12 cellular contexts compared by ENCODE assay signal in the genomic region with DNA sequence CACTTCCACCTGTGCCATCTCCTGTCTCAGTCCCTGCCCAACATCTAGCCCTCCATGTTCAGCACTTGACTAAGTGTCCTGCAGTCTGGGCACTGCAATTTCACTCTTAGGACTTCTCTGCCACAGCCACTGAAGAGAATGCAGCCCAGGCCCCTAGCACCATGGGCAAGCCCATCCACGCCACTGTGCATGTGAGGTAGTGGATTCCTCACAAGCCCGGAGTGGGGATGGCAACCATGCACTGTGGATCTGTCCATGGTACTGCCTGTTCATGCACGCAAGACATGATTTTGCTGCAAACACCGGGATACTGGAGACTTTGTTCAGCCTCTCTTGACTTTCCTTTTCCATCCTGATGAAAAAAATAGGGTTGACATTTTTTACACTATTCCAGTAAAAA. TPM values are rescaled to one million over a fixed set of nuclear protein-coding genes. Genes with fewer than 3 reads are reported as not detected.
DNase-seq lines count a peak whose midpoint lies in the region; ATAC-seq, FAIRE-seq and TF ChIP-seq lines count a peak whose summit lies in the region.
"Had no signal": no experiment of that assay in that cellular context is flagged by ENCODE, and none has a peak within 500 bp of the region (broad histone marks: within the 10 kb centered on the region; RNA-seq: fewer than 3 reads in every experiment).

No MANE protein-coding gene starts in this region.

- no peaks in the 10 kb centered on the region for H3K23me2 ChIP-seq in H1 (ENCODE audit: low read depth, low read length)

- H3K27ac ChIP-seq in PC-3 (ENCODE audit: low read length) = no peak overlapping the region
- no peak overlapping the region for H3K27ac ChIP-seq in H1 (ENCODE audit: low read depth, low read length)
- H3K27ac ChIP-seq: tibial artery had no signal

- DNase-seq in GM04504 (ENCODE audit: low read depth) = peak; percentile 13
- peak; percentile 26 for DNase-seq in PC-3
- no peak for DNase-seq in H1 (ENCODE audit: low read depth in 1 of 2, low spot score in 2 of 2)
- DNase-seq in nephron progenitor cell = peak; percentile 75
- no peak for DNase-seq in NCI-H345 treated with DMSO at 0.1 percent for 48 hours (lab: John Stamatoyannopoulos, UW; ENCODE audit: unreplicated experiment)
- no peak for DNase-seq in NCI-H2081 treated with DMSO at 0.1 percent for 48 hours (lab: John Stamatoyannopoulos, UW)
- DNase-seq: activated CD4-positive, alpha-beta T cell treated with anti-CD3 and anti-CD28 coated beads for 4 hours; stimulated activated CD4-positive, alpha-beta T cell treated with anti-CD3 and anti-CD28 coated beads, Interleukin-15, amount 100 ng/mL, for 24 hours; tibial artery had no signal

- H2AFZ ChIP-seq in PC-3 (ENCODE audit: low read length) (no peak overlapping the region), H1 (ENCODE audit: low read length) (no peak overlapping the region)

- no peaks in the 10 kb centered on the region for H3K9me3 ChIP-seq in PC-3 (ENCODE audit: low read length)
- H3K9me3 ChIP-seq in H1 (ENCODE audit: insufficient read depth in 2 of 2, low read depth in 1 of 2, low read length in 1 of 2) = no peaks in the 10 kb centered on the region
- H3K9me3 ChIP-seq: tibial artery had no signal

- no peak overlapping the region for H2BK5ac ChIP-seq in H1 (ENCODE audit: low read depth, low read length)

- no peak for TF ChIP-seq CTCF in PC-3 (conservative IDR thresholded peaks at IDR 0.05; ENCODE audit: low read depth, low read length)
- TF ChIP-seq CTCF in H1 (IDR thresholded peaks at IDR 0.05; ENCODE audit: control extremely low read depth in 1 of 3, insufficient read depth in 1 of 3, low read depth in 1 of 3, low read length in 3 of 3) = no peak
- no peak for TF ChIP-seq CTCF in nephron progenitor cell (IDR thresholded peaks at IDR 0.05)

- no peak for TF ChIP-seq POLR2A in H1 (IDR thresholded peaks at IDR 0.05; ENCODE audit: control extremely low read depth in 1 of 2, low read depth in 2 of 2, low read length in 2 of 2)

- no peak overlapping the region for H2BK120ac ChIP-seq in H1 (replicated peaks; ENCODE audit: low read depth, low read length)

- H3K27me3 ChIP-seq in PC-3 (ENCODE audit: low read length) (peaks cover 60% of the 10 kb centered on the region), H1 (replicated peaks in 1 of 4; ENCODE audit: control insufficient read depth in 3 of 4, extremely low read depth in 1 of 4, insufficient read depth in 3 of 4, low read length in 3 of 4) (no peaks in the 10 kb centered on the region)
- H3K27me3 ChIP-seq: tibial artery had no signal

- no peak overlapping the region for H2AK5ac ChIP-seq in H1 (ENCODE audit: low read depth, low read length)

- TF ChIP-seq EP300 in H1 (IDR thresholded peaks at IDR 0.05; ENCODE audit: borderline replicate concordance in 1 of 2, low read depth in 2 of 2, low read length in 2 of 2) = no peak

- no peaks in the 10 kb centered on the region for H3K4me1 ChIP-seq in PC-3 (ENCODE audit: insufficient read depth, low read length)
- peaks cover 0 to 3% (median 0%) of the 10 kb centered on the region in 4 experiments; a peak in 3 of 7 replicates for H3K4me1 ChIP-seq in H1 (replicated peaks in 1 of 4; ENCODE audit: control insufficient read depth in 3 of 4, insufficient read depth in 4 of 4, low read length in 3 of 4)
- H3K4me1 ChIP-seq: tibial artery had no signal

- H3K36me3 ChIP-seq in PC-3 (ENCODE audit: low read depth, low read length) (no peaks in the 10 kb centered on the region), H1 (ENCODE audit: control insufficient read depth in 2 of 4, insufficient read depth in 4 of 4, low read length in 3 of 4) (no peaks in the 10 kb centered on the region)
- H3K36me3 ChIP-seq: tibial artery had no signal

- H3K4me3 ChIP-seq in PC-3 (ENCODE audit: low read length) (no peak overlapping the region), H1 (ENCODE audit: extremely low read depth in 1 of 4, insufficient read depth in 2 of 4, low read depth in 3 of 4, low read length in 4 of 4) (no peak overlapping the region)
- H3K4me3 ChIP-seq: tibial artery had no signal

- BruUV-seq in PC-3 (replicated peaks; lab: Mats Ljungman, UMichigan) = no TSS peak

- no peak overlapping the region for H4K5ac ChIP-seq in H1 (ENCODE audit: insufficient read length, low read depth, low read length)

- no peaks in the 10 kb centered on the region for H3K9me2 ChIP-seq in PC-3 (replicated peaks; ENCODE audit: low read length)

- no peak overlapping the region for H2BK15ac ChIP-seq in H1 (ENCODE audit: low read length)

- H3K14ac ChIP-seq in H1 (ENCODE audit: insufficient read length) = no peak overlapping the region

- H3K56ac ChIP-seq in H1 (replicated peaks; ENCODE audit: insufficient read length, low read depth, low read length) = no peak overlapping the region

- peak; percentile 52 for FAIRE-seq in H1 (lab: Jason Lieb, UNC)

- no peak overlapping the region for H3K4ac ChIP-seq in H1 (replicated peaks; ENCODE audit: insufficient read length, low read depth, low read length)

- CTCF ChIA-PET in PC-3 (lab: Charles Lee) (no interaction called here), H1 (lab: Charles Lee; ENCODE audit: partially characterized antibody) (interaction anchor here (0.6 to 2.0 kb wide), 2 partner anchors 9 to 608 kb away, joined by 3 to 5 read pairs; no protein-coding TSS in a partner anchor)

- intact Hi-C loops in PC-3 (cut with micrococcal nuclease) = no loop called here

- H3F3A ChIP-seq in PC-3 (ENCODE audit: low read length, unreplicated experiment) = no peaks in the 10 kb centered on the region

- H3K9me3 Mint-ChIP-seq in nephron progenitor cell = no peaks in the 10 kb centered on the region

- TF ChIP-seq RAD21 in H1 (IDR thresholded peaks at IDR 0.05 in 1 of 2, conservative IDR thresholded peaks at IDR 0.05 in 1 of 2; ENCODE audit: low read depth in 2 of 2, low read length in 2 of 2) = no peak

- H2BK12ac ChIP-seq in H1 (ENCODE audit: low read depth, low read length) = no peak overlapping the region

- no peak overlapping the region for H3K18ac ChIP-seq in H1 (ENCODE audit: extremely low read depth, low read length)

- H3K79me1 ChIP-seq in H1 (ENCODE audit: low read depth, low read length) = no peaks in the 10 kb centered on the region

- H3K36me3 Mint-ChIP-seq in nephron progenitor cell (ENCODE audit: low read depth) = no peaks in the 10 kb centered on the region

- WGBS in H1 (ENCODE audit: extremely low coverage in 1 of 2, insufficient coverage in 1 of 2, insufficient read length in 1 of 2, insufficient replicate concordance in 2 of 2, low coverage in 1 of 2, low lambda C conversion rate in 2 of 2, missing lambda C conversion rate in 1 of 2), 2 experiments = 92% methylated on average over 4 of the region's 4 CpGs; no CpG with 5 or more reads in 1 of the 2 experiments

- no peak overlapping the region for H3K4me3 Mint-ChIP-seq in nephron progenitor cell

- no peak overlapping the region for H4K8ac ChIP-seq in H1 (ENCODE audit: extremely low read depth, insufficient read depth, low read length)

- ATAC-seq in PC-3 = peak; percentile 56
- ATAC-seq in GM18498 (IDR thresholded peaks at IDR 0.05; ENCODE audit: unreplicated experiment) = no peak
- no peak for ATAC-seq in HG02852 (IDR thresholded peaks at IDR 0.05; ENCODE audit: unreplicated experiment)

- H4K91ac ChIP-seq in H1 (replicated peaks; ENCODE audit: insufficient read length, low read length) = no peak overlapping the region

- H3K4me2 ChIP-seq in PC-3 (ENCODE audit: low read length) (no peak overlapping the region), H1 (ENCODE audit: insufficient read depth in 1 of 2, low read depth in 2 of 2, low read length in 2 of 2) (no peak overlapping the region)

- H4K20me1 ChIP-seq in PC-3 (ENCODE audit: low read length) (no peaks in the 10 kb centered on the region), H1 (replicated peaks in 1 of 2; ENCODE audit: control insufficient read depth in 1 of 2, insufficient read depth in 2 of 2, low read length in 2 of 2) (no peaks in the 10 kb centered on the region)

- H3K4me1 Mint-ChIP-seq in nephron progenitor cell = no peaks in the 10 kb centered on the region

- no peak overlapping the region for H3K23ac ChIP-seq in H1 (ENCODE audit: insufficient read length)

- H3K79me2 ChIP-seq in PC-3 (ENCODE audit: low read length) (no peaks in the 10 kb centered on the region), H1 (ENCODE audit: control insufficient read depth in 1 of 2, insufficient read depth in 2 of 2, low read length in 2 of 2) (no peaks in the 10 kb centered on the region)

- H3K27ac Mint-ChIP-seq in nephron progenitor cell = no peak overlapping the region

- peaks cover 33% of the 10 kb centered on the region for H3K27me3 Mint-ChIP-seq in nephron progenitor cell (ENCODE audit: low read depth, poor library complexity)

- H2BK20ac ChIP-seq in H1 (ENCODE audit: low read length) = no peak overlapping the region

- no peak overlapping the region for H3K9ac ChIP-seq in PC-3 (ENCODE audit: low read length)
- no peak overlapping the region for H3K9ac ChIP-seq in H1 (replicated peaks in 1 of 4; ENCODE audit: extremely low read depth in 1 of 4, low read depth in 3 of 4, low read length in 3 of 4)

- POLR2A ChIA-PET in PC-3 (lab: Charles Lee; ENCODE audit: unreplicated experiment) = no interaction called here
- POLR2A ChIA-PET in H1 (lab: Charles Lee; ENCODE audit: partially characterized antibody) = no interaction called here

TF ChIP-seq in H1, 55 proteins besides CTCF, POLR2A, EP300 and RAD21 (continues in another document):
- TF ChIP-seq, protein P1, sequence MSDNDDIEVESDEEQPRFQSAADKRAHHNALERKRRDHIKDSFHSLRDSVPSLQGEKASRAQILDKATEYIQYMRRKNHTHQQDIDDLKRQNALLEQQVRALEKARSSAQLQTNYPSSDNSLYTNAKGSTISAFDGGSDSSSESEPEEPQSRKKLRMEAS (IDR thresholded peaks at IDR 0.05) = no peak; the same call in 1 of the 2 replicates
- TF ChIP-seq ASH2L (IDR thresholded peaks at IDR 0.05; ENCODE audit: low read length) (no peak), NANOG (IDR thresholded peaks at IDR 0.05; ENCODE audit: insufficient read depth, low read depth, low read length, poor library complexity, severe bottlenecking) (no peak), POLR2AphosphoS5 (IDR thresholded peaks at IDR 0.05; ENCODE audit: low read depth, low read length) (no peak), CBX5 (IDR thresholded peaks at IDR 0.05; ENCODE audit: low read depth, low read length) (no peak), GABPA (IDR thresholded peaks at IDR 0.05; ENCODE audit: borderline replicate concordance, insufficient read depth, low read length) (no peak), CREB1 (IDR thresholded peaks at IDR 0.05) (no peak)

RNA-seq across cellular contexts. Expression of a gene that starts 12.3 kb away (rescaled TPM):
- total RNA-seq in PC-3 (2014; rRNA removed) = not detected in 2 replicates
- total RNA-seq in H1 (2021; fragmentation: NEBNext Ultra II Directional; extraction: Animal tissue kit (Norgen Biotek cat#: 25700)) = not detected in 2 replicates
- polyA plus RNA-seq in H1 (2011; rRNA removed) = 0.05 TPM in 1 of 2 replicates, not detected in the other
- not detected for polyA plus RNA-seq in H1 (2011; cell fraction: cytosol; rRNA removed)
- polyA plus RNA-seq in H1 (2011; cell fraction: nucleus; rRNA removed) = 0.13 TPM
- not detected in 4 replicates for polyA plus RNA-seq in H1 (2012, experiment 1 of 2)
- polyA plus RNA-seq in H1 (2012, experiment 2 of 2) = not detected
- polyA plus RNA-seq in H1 (2013, experiment 1 of 2) = 0.10 TPM
- polyA plus RNA-seq in H1 (2013, experiment 2 of 2) = not detected
- polyA minus RNA-seq in H1 (2011; rRNA and poly(A)+ RNA removed) = not detected in 2 replicates
- polyA minus RNA-seq in H1 (2011; cell fraction: cytosol; rRNA and poly(A)+ RNA removed) = not detected
- polyA minus RNA-seq in H1 (2011; cell fraction: nucleus; rRNA and poly(A)+ RNA removed) = not detected
- total RNA-seq: cardiac septum had no signal

Comparison
In these comparisons a context has a peak if more than half of its experiments do, and no peak if none do; other contexts are left out.
1. DNase-seq: peak in GM04504 (single experiment), PC-3 (single experiment) and nephron progenitor cell (single experiment); none in H1 (0 of 2), NCI-H345 treated with DMSO at 0.1 percent for 48 hours (single experiment) and NCI-H2081 treated with DMSO at 0.1 percent for 48 hours (single experiment).